ENCODE assay signal across 1 cellular context in the genomic region with DNA sequence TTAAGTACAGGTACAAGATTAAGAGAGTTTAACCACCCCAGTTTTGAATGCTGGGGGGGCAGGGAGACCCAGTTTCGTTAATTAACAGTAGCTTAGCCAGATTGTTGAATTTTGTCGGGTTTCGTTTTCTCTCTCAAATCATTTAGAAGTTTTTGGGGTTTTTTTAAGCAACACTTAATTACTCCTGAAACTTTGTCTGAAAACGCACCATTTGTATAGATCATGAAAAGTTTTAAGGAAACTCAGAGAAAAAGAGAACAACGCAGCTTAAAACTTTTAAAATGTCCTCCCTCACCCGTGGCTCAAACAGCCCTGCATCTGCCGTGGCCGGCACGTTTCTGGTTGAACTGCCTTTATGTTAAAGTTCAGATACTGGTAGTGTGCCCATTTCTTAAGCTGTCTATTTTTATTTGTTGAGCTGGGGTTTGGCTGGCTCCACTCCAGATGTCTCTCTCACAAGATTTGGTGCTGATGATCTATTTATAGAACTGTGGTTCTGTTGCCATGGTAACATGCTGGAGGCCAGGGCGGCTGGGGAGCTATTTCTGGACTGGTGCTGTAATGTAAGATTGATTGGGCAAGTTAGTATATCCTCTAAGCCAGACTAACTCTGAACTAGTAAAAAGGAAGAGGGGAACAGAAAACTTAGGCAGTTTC.
TF ChIP-seq lines count a peak whose summit lies in the region.

No MANE protein-coding gene starts in this region.

TF ChIP-seq in K562, 482 proteins besides CTCF, POLR2A, EP300 and RAD21 (continued from another document and continues in another):
- no peak for TF ChIP-seq NR3C1 (CRISPR knock-in tag; IDR thresholded peaks at IDR 0.05)
- no peak for TF ChIP-seq HNRNPUL1 (IDR thresholded peaks at IDR 0.05; ENCODE audit: low read length)
- TF ChIP-seq NELFE (IDR thresholded peaks at IDR 0.05; ENCODE audit: insufficient read depth, insufficient read length) = no peak
- no peak for TF ChIP-seq KLF16 (IDR thresholded peaks at IDR 0.05)
- TF ChIP-seq PATZ1 (CRISPR knock-in tag; IDR thresholded peaks at IDR 0.05; ENCODE audit: borderline replicate concordance) = no peak
- 0 out of 2 replicates have a peak, but pooled peaks have one; percentile 27 for TF ChIP-seq BCL6 (CRISPR knock-in tag; IDR thresholded peaks at IDR 0.05)
- TF ChIP-seq MBD2 (IDR thresholded peaks at IDR 0.05; ENCODE audit: borderline replicate concordance, low read depth) = no peak
- TF ChIP-seq PKNOX1 (IDR thresholded peaks at IDR 0.05) = peak; percentile 60
- no peak for TF ChIP-seq STAG1 (CRISPR knock-in tag; IDR thresholded peaks at IDR 0.05; ENCODE audit: borderline replicate concordance)
- TF ChIP-seq STAT6 (CRISPR knock-in tag; IDR thresholded peaks at IDR 0.05) = no peak
- TF ChIP-seq KAT8 (IDR thresholded peaks at IDR 0.05; ENCODE audit: low read depth) = no peak
- TF ChIP-seq HDAC3 (IDR thresholded peaks at IDR 0.05; ENCODE audit: borderline replicate concordance, partially characterized antibody) = peak; percentile 79
- TF ChIP-seq RBM34 (IDR thresholded peaks at IDR 0.05; ENCODE audit: borderline replicate concordance, insufficient read depth, low read length) = no peak
- TF ChIP-seq MITF (IDR thresholded peaks at IDR 0.05) = no peak
- TF ChIP-seq, protein P1, sequence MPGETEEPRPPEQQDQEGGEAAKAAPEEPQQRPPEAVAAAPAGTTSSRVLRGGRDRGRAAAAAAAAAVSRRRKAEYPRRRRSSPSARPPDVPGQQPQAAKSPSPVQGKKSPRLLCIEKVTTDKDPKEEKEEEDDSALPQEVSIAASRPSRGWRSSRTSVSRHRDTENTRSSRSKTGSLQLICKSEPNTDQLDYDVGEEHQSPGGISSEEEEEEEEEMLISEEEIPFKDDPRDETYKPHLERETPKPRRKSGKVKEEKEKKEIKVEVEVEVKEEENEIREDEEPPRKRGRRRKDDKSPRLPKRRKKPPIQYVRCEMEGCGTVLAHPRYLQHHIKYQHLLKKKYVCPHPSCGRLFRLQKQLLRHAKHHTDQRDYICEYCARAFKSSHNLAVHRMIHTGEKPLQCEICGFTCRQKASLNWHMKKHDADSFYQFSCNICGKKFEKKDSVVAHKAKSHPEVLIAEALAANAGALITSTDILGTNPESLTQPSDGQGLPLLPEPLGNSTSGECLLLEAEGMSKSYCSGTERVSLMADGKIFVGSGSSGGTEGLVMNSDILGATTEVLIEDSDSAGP (CRISPR knock-in tag; IDR thresholded peaks at IDR 0.05) = no peak
- TF ChIP-seq SIN3B (IDR thresholded peaks at IDR 0.05; ENCODE audit: low read depth) = no peak
- TF ChIP-seq SIN3A (IDR thresholded peaks at IDR 0.05; ENCODE audit: borderline replicate concordance in 2 of 2, control insufficient read depth in 1 of 2, low read depth in 2 of 2, low read length in 2 of 2) = no peak
- TF ChIP-seq SMARCA5 (IDR thresholded peaks at IDR 0.05) = no peak
- no peak for TF ChIP-seq EGR1 (conservative IDR thresholded peaks at IDR 0.05)
- no peak for TF ChIP-seq PPARD (CRISPR knock-in tag; IDR thresholded peaks at IDR 0.05)
- TF ChIP-seq MAFG (tag; conservative IDR thresholded peaks at IDR 0.05) = no peak
- no peak for TF ChIP-seq EP400 (IDR thresholded peaks at IDR 0.05)
- TF ChIP-seq DPF2 (IDR thresholded peaks at IDR 0.05) = no peak
- TF ChIP-seq ZNF436 (CRISPR knock-in tag; IDR thresholded peaks at IDR 0.05) = no peak
- no peak for TF ChIP-seq HMGN3 (IDR thresholded peaks at IDR 0.05; ENCODE audit: borderline replicate concordance, extremely low read depth, insufficient read length, low read depth, low read length)
- no peak for TF ChIP-seq TEAD2 (tag; IDR thresholded peaks at IDR 0.05)
- no peak for TF ChIP-seq FOXA1 (IDR thresholded peaks at IDR 0.05; ENCODE audit: borderline replicate concordance)
- TF ChIP-seq SMARCB1 (IDR thresholded peaks at IDR 0.05; ENCODE audit: insufficient read length, low read depth) = no peak
- no peak for TF ChIP-seq NFATC3 (IDR thresholded peaks at IDR 0.05)
- 0 out of 2 replicates have a peak, but pooled peaks have one; percentile 28 for TF ChIP-seq LCOR (CRISPR knock-in tag; IDR thresholded peaks at IDR 0.05)
- no peak for TF ChIP-seq HNRNPK (IDR thresholded peaks at IDR 0.05; ENCODE audit: low read depth, low read length, poor library complexity, severe bottlenecking)
- TF ChIP-seq PHTF2 (CRISPR knock-in tag; IDR thresholded peaks at IDR 0.05) = no peak
- no peak for TF ChIP-seq UBTF (IDR thresholded peaks at IDR 0.05; ENCODE audit: borderline replicate concordance in 1 of 2, low read depth in 2 of 2, low read length in 2 of 2)
- TF ChIP-seq ZNF347 (CRISPR knock-in tag; IDR thresholded peaks at IDR 0.05; ENCODE audit: low read depth) = no peak
- TF ChIP-seq ZNF76 (CRISPR knock-in tag; IDR thresholded peaks at IDR 0.05; ENCODE audit: borderline replicate concordance) = no peak
- TF ChIP-seq, protein P2, sequence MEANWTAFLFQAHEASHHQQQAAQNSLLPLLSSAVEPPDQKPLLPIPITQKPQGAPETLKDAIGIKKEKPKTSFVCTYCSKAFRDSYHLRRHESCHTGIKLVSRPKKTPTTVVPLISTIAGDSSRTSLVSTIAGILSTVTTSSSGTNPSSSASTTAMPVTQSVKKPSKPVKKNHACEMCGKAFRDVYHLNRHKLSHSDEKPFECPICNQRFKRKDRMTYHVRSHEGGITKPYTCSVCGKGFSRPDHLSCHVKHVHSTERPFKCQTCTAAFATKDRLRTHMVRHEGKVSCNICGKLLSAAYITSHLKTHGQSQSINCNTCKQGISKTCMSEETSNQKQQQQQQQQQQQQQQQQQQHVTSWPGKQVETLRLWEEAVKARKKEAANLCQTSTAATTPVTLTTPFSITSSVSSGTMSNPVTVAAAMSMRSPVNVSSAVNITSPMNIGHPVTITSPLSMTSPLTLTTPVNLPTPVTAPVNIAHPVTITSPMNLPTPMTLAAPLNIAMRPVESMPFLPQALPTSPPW (CRISPR knock-in tag; IDR thresholded peaks at IDR 0.05) = peak; percentile 44; the same call in 1 of the 2 replicates
- TF ChIP-seq, protein P3, sequence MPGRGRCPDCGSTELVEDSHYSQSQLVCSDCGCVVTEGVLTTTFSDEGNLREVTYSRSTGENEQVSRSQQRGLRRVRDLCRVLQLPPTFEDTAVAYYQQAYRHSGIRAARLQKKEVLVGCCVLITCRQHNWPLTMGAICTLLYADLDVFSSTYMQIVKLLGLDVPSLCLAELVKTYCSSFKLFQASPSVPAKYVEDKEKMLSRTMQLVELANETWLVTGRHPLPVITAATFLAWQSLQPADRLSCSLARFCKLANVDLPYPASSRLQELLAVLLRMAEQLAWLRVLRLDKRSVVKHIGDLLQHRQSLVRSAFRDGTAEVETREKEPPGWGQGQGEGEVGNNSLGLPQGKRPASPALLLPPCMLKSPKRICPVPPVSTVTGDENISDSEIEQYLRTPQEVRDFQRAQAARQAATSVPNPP (IDR thresholded peaks at IDR 0.05; ENCODE audit: borderline replicate concordance, insufficient read depth, insufficient read length) = no peak
- TF ChIP-seq SMARCE1 (IDR thresholded peaks at IDR 0.05) = no peak
- no peak for TF ChIP-seq LARP7 (IDR thresholded peaks at IDR 0.05)
- no peak for TF ChIP-seq ZNF184 (CRISPR knock-in tag; IDR thresholded peaks at IDR 0.05)
- no peak for TF ChIP-seq BRF1 (IDR thresholded peaks at IDR 0.05; ENCODE audit: borderline replicate concordance, extremely low read depth, insufficient read length)
- no peak for TF ChIP-seq EWSR1 (IDR thresholded peaks at IDR 0.05; ENCODE audit: borderline replicate concordance, low read depth, partially characterized antibody)
- no peak for TF ChIP-seq SIRT6 (IDR thresholded peaks at IDR 0.05; ENCODE audit: low read depth, low read length)
- TF ChIP-seq BACH1 (tag; IDR thresholded peaks at IDR 0.05) = no peak
- no peak for TF ChIP-seq TRIM24 (IDR thresholded peaks at IDR 0.05)
- TF ChIP-seq NR1H2 (CRISPR knock-in tag; IDR thresholded peaks at IDR 0.05) = no peak
- TF ChIP-seq POLR2G (IDR thresholded peaks at IDR 0.05; ENCODE audit: low read depth, low read length) = no peak
- TF ChIP-seq SRF (CRISPR knock-in tag; IDR thresholded peaks at IDR 0.05) = no peak
- TF ChIP-seq L3MBTL2 (IDR thresholded peaks at IDR 0.05) = no peak
